In the genomic region with DNA sequence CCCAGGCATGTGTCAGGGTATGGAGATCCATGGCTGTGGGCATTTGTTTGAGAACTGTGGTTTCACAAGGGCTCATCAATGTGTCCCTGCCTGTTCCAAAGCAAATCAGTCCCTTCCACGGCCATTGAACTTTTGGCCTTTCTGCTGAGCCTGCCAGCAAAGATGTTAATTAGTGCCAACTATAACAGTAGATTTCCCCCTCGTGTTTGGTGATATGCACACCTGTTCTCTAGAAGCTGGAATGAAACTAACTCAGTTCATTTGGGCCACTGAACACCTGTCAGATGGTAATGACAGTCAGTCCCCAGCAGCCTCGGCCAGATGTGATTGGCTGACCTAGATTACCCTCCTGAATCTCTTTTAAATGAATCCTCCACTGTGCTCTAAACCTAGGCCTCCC, we compare ENCODE assay signal across 10 cellular contexts. TPM values are rescaled to one million over a fixed set of nuclear protein-coding genes. Genes with fewer than 3 reads are reported as not detected.
A peak's percentile ranks its signal among the peaks of the same experiment; 100 is the strongest.
DNase-seq lines count a peak whose midpoint lies in the region; ATAC-seq and TF ChIP-seq lines count a peak whose summit lies in the region.
"Had no signal": no experiment of that assay in that cellular context is flagged by ENCODE, and none has a peak within 500 bp of the region (broad histone marks: within the 10 kb centered on the region; RNA-seq: fewer than 3 reads in every experiment).

No MANE protein-coding gene starts in this region.

- no peak overlapping the region for H2BK12ac ChIP-seq in H9 (ENCODE audit: insufficient read length, low read depth, low read length)

- no peaks in the 10 kb centered on the region; a peak in 1 of 7 replicates for H3K36me3 Mint-ChIP-seq in H9 (ENCODE audit: insufficient read depth in 1 of 3, low read depth in 3 of 3)

- H3K4me1 ChIP-seq in OCI-LY3 (ENCODE audit: low read length) (peaks cover 23% of the 10 kb centered on the region), H9 (ENCODE audit: insufficient read depth, low read length) (no peaks in the 10 kb centered on the region)
- H3K4me1 ChIP-seq: right atrium auricular region had no signal

- DNase-seq in COLO668 (lab: John Stamatoyannopoulos, UW; ENCODE audit: unreplicated experiment) (peak; percentile 68), amygdala (lab: John Stamatoyannopoulos, UW) (no peak), DMS153 treated with DMSO at 0.1 percent for 48 hours (lab: John Stamatoyannopoulos, UW; ENCODE audit: unreplicated experiment) (no peak), H9 (no peak), Ammon's horn (ENCODE audit: low spot score) (no peak)
- DNase-seq: Peyer's patch had no signal

- no peak overlapping the region for H3K27ac Mint-ChIP-seq in H9

- H3K4me2 ChIP-seq in OCI-LY3 (ENCODE audit: low read length): 0 out of 2 replicates have a peak overlapping the region, but pooled peaks have one; percentile 9
- no peak overlapping the region for H3K4me2 ChIP-seq in H9 (ENCODE audit: insufficient read depth, insufficient read length, low read length)

- H3K9ac ChIP-seq in OCI-LY3 (ENCODE audit: low read length) (no peak overlapping the region), H9 (ENCODE audit: extremely low read depth, insufficient read length, low read length) (no peak overlapping the region)

- H4K5ac ChIP-seq in H9 (ENCODE audit: insufficient read length, low read depth, low read length): no peak overlapping the region

- H3K79me2 ChIP-seq in OCI-LY3 (ENCODE audit: low read length) (no peaks in the 10 kb centered on the region), H9 (ENCODE audit: insufficient read depth, low read length) (no peaks in the 10 kb centered on the region)

- H3K36me3 ChIP-seq in OCI-LY3 (replicated peaks; ENCODE audit: low read depth, low read length): no peaks in the 10 kb centered on the region
- H3K36me3 ChIP-seq: Peyer's patch had no signal

- H3K27ac ChIP-seq in OCI-LY3 (ENCODE audit: low read length): no peak overlapping the region
- H3K27ac ChIP-seq in H9 (ENCODE audit: insufficient read length, low read depth, low read length): no peak overlapping the region
- H3K27ac ChIP-seq: Peyer's patch, right atrium auricular region had no signal

- no peaks in the 10 kb centered on the region for H3K9me3 Mint-ChIP-seq in H9

- no peak overlapping the region for H2BK120ac ChIP-seq in H9 (ENCODE audit: low read depth, low read length, poor library complexity, severe bottlenecking)

- H4K20me1 ChIP-seq in OCI-LY3 (ENCODE audit: insufficient read depth, low read length) (no peaks in the 10 kb centered on the region), H9 (ENCODE audit: control insufficient read depth, insufficient read depth, insufficient read length) (no peaks in the 10 kb centered on the region)

- no peak overlapping the region for H2AK5ac ChIP-seq in H9 (ENCODE audit: insufficient read length, low read length)

- H4K91ac ChIP-seq in H9 (ENCODE audit: insufficient read length, low read depth, low read length): no peak overlapping the region

- ATAC-seq in GM19467 (IDR thresholded peaks at IDR 0.05; ENCODE audit: unreplicated experiment) (peak; percentile 39), HG03342 (IDR thresholded peaks at IDR 0.05; ENCODE audit: unreplicated experiment) (peak; percentile 45)

- H3K4me3 ChIP-seq in OCI-LY3 (ENCODE audit: low read length): no peak overlapping the region
- H3K4me3 ChIP-seq: Peyer's patch, right atrium auricular region had no signal

- H4K8ac ChIP-seq in H9 (replicated peaks; ENCODE audit: insufficient read length, low read depth, low read length): no peak overlapping the region

- no peak for TF ChIP-seq CTCF in OCI-LY3 (IDR thresholded peaks at IDR 0.05; ENCODE audit: low read depth, low read length)
- TF ChIP-seq CTCF in H9 (conservative IDR thresholded peaks at IDR 0.05): no peak

- H2BK20ac ChIP-seq in H9 (ENCODE audit: low read depth, low read length, poor library complexity, severe bottlenecking): no peak overlapping the region

- H2AFZ ChIP-seq in OCI-LY3 (ENCODE audit: low read depth, low read length): 0 out of 2 replicates have a peak overlapping the region, but pooled peaks have one; percentile 43
- H2AFZ ChIP-seq in H9 (ENCODE audit: low read length): no peak overlapping the region

- no peak overlapping the region for H3K23ac ChIP-seq in H9 (ENCODE audit: insufficient read length, low read depth, low read length)

- H3K27me3 Mint-ChIP-seq in H9 (ENCODE audit: low read depth): peaks cover 8% of the 10 kb centered on the region

- WGBS in H9 (ENCODE audit: extremely low coverage, insufficient read length, low lambda C conversion rate): no CpG with 5 or more reads among the region's 3 CpGs

- H3K9me3 ChIP-seq in OCI-LY3 (ENCODE audit: insufficient read depth, low read length) (no peaks in the 10 kb centered on the region), H9 (ENCODE audit: control insufficient read depth, low read depth, low read length) (no peaks in the 10 kb centered on the region)
- H3K9me3 ChIP-seq: Peyer's patch, right atrium auricular region had no signal

- no peak overlapping the region for H3K56ac ChIP-seq in H9 (ENCODE audit: insufficient read length, low read depth, low read length)

- H3K18ac ChIP-seq in H9 (ENCODE audit: insufficient read length, low read depth, low read length): no peak overlapping the region

- peaks cover 5 to 6% of the 10 kb centered on the region in 2 experiments for H3K4me1 Mint-ChIP-seq in H9

- H3K4ac ChIP-seq in H9 (ENCODE audit: low read depth, low read length): no peak overlapping the region

- H3K4me3 Mint-ChIP-seq in H9: no peak overlapping the region

- no peak overlapping the region for H3K14ac ChIP-seq in H9 (ENCODE audit: insufficient read depth, low read length)

- no peaks in the 10 kb centered on the region for H3K27me3 ChIP-seq in OCI-LY3 (ENCODE audit: low read depth, low read length)
- no peaks in the 10 kb centered on the region for H3K27me3 ChIP-seq in H9 (ENCODE audit: insufficient read depth, low read length)
- H3K27me3 ChIP-seq: Peyer's patch, right atrium auricular region had no signal

- no peak overlapping the region for H3T11ph ChIP-seq in H9 (ENCODE audit: low read length)

- no peak overlapping the region for H2BK15ac ChIP-seq in H9 (ENCODE audit: low read depth, low read length)

- no peaks in the 10 kb centered on the region for H3K79me1 ChIP-seq in H9 (ENCODE audit: insufficient read depth, low read depth, low read length, poor library complexity, severe bottlenecking)

- no peak overlapping the region for H2BK5ac ChIP-seq in H9 (ENCODE audit: insufficient read length, low read length)

- no peaks in the 10 kb centered on the region for H3K23me2 ChIP-seq in H9 (ENCODE audit: insufficient read length, low read depth, low read length, poor library complexity, severe bottlenecking)

RNA-seq across cellular contexts. Expression of gene IRAK3, which starts 43.2 kb away (rescaled TPM):
- total RNA-seq in H9 (2021): 0.29 and 0.44 TPM in 2 replicates
